ENCODE assay signal across 2 cellular contexts in the genomic region with DNA sequence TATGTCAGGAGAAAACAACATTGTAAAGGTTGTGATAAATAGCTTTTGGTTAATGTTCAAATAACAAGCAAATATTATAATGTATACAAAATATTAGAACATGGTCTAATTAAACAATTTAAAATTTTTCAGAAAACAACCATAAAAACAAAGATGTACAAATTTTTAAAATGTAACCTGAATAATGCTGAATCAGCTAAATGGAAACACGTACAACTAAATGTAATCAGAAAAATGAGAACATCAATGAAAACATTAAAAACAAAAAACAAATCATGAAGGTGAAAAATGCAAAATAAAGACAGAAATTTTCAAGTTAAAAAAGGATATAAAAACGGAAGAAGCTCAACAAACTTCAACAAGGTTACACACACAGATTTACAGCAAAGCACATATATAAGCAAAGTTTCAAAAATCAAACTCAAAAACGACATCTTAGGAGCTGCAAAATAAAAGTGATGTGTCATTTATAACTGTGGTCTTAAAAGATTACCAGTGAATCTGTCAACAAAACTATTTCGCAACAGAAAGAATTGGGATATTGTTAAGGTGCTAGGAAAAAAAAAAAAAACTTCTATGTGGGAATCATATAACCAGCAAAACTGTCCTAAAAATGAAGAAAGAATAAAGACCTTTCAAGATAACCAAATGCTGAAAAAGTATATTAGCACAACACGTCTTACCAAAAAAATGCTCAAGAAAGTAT.
TF ChIP-seq lines count a peak whose summit lies in the region.

No MANE protein-coding gene starts in this region.

TF ChIP-seq in A549, 52 proteins besides CTCF, POLR2A, EP300 and RAD21:
- TF ChIP-seq MAFK (IDR thresholded peaks at IDR 0.05; ENCODE audit: partially characterized antibody) = peak; percentile 92
- TF ChIP-seq CBX8 (IDR thresholded peaks at IDR 0.05) = no peak

TF ChIP-seq in H1, 55 proteins besides CTCF, POLR2A, EP300 and RAD21:
- no peak for TF ChIP-seq SP4 (IDR thresholded peaks at IDR 0.05; ENCODE audit: low read length)
- peak; percentile 65 for TF ChIP-seq CEBPB (IDR thresholded peaks at IDR 0.05; ENCODE audit: low read depth, low read length)
- peak; percentile 97 for TF ChIP-seq MAFK (IDR thresholded peaks at IDR 0.05; ENCODE audit: low read depth, low read length)
